19 cellular contexts compared by ENCODE assay signal in genomic region chr11:68977781-68978625, GRCh38. TPM values are rescaled to one million over a fixed set of nuclear protein-coding genes. Genes with fewer than 3 reads are reported as not detected.
DNase-seq lines count a peak whose midpoint lies in the region; ATAC-seq and TF ChIP-seq lines count a peak whose summit lies in the region.
"Had no signal": no experiment of that assay in that cellular context is flagged by ENCODE, and none has a peak within 500 bp of the region (broad histone marks: within the 10 kb centered on the region; RNA-seq: fewer than 3 reads in every experiment).

No MANE protein-coding gene starts in this region.

- H3K4me1 ChIP-seq in neural progenitor cell (no peaks in the 10 kb centered on the region), transverse colon (no peaks in the 10 kb centered on the region), gastroesophageal sphincter (peaks cover 0 to 27% (median 0%) of the 10 kb centered on the region in 3 donors)
- H3K4me1 ChIP-seq: HAP-1 had no signal

- in situ Hi-C loops in transverse colon (cut with MboI; ENCODE audit: low pct_ligation_motif_present in 1 of 4, low pct_unique_long_range_greater_than_20kb in 1 of 4, low sequenced_read_pairs in 3 of 4): no loop called here

- H3K9ac ChIP-seq in neural progenitor cell: no peak overlapping the region

- no peak overlapping the region for H3K4me2 ChIP-seq in neural progenitor cell

- H4K20me1 ChIP-seq in neural progenitor cell (ENCODE audit: low read depth): no peaks in the 10 kb centered on the region

- H3K4me1 Mint-ChIP-seq in activated CD4-positive, alpha-beta memory T cell treated with anti-CD3 and anti-CD28 coated beads for 36 hours (ENCODE audit: low read depth): peaks cover 2% of the 10 kb centered on the region
- peaks cover 2% of the 10 kb centered on the region for H3K4me1 Mint-ChIP-seq in activated CD4-positive, alpha-beta memory T cell treated with anti-CD3 and anti-CD28 coated beads, Interleukin-2, amount 10 ng/mL, durations not matched to agents 7 days and 5 days
- H3K4me1 Mint-ChIP-seq in neural progenitor cell: peaks cover 2% of the 10 kb centered on the region

- H3K27ac ChIP-seq in neural progenitor cell: no peak overlapping the region
- H3K27ac ChIP-seq in transverse colon: no peak overlapping the region
- H3K27ac ChIP-seq in gastroesophageal sphincter: no peak overlapping the region

- 62 to 68% methylated on average over 3 to 14 of the region's 14 CpGs for WGBS in transverse colon (ENCODE audit: low coverage in 1 of 2), 2 donors
- WGBS in gastroesophageal sphincter (ENCODE audit: low coverage in 1 of 2), 2 donors: 77 to 84% methylated on average over 7 to 11 of the region's 14 CpGs

- H3K36me3 ChIP-seq in neural progenitor cell: no peaks in the 10 kb centered on the region
- no peaks in the 10 kb centered on the region for H3K36me3 ChIP-seq in transverse colon
- H3K36me3 ChIP-seq in gastroesophageal sphincter: no peaks in the 10 kb centered on the region
- H3K36me3 ChIP-seq: HAP-1 had no signal

- no peaks in the 10 kb centered on the region for H3K79me2 ChIP-seq in neural progenitor cell (ENCODE audit: low read depth)

- H3K27ac Mint-ChIP-seq in activated CD4-positive, alpha-beta memory T cell treated with anti-CD3 and anti-CD28 coated beads for 36 hours: no peak overlapping the region
- no peak overlapping the region for H3K27ac Mint-ChIP-seq in activated CD4-positive, alpha-beta memory T cell treated with anti-CD3 and anti-CD28 coated beads, Interleukin-2, amount 10 ng/mL, durations not matched to agents 7 days and 5 days
- H3K27ac Mint-ChIP-seq in neural progenitor cell: peak overlapping the region; percentile 86
- H3K27ac Mint-ChIP-seq: IgD-negative memory B cell had no signal

- DNase-seq in activated CD4-positive, alpha-beta memory T cell treated with anti-CD3 and anti-CD28 coated beads for 36 hours: peak; percentile 0
- no peak for DNase-seq in activated CD4-positive, alpha-beta memory T cell treated with anti-CD3 and anti-CD28 coated beads, Interleukin-2, amount 10 ng/mL, durations not matched to agents 7 days and 5 days
- DNase-seq in ecto neural progenitor cell (ENCODE audit: low spot score) (peak; percentile 38), neural progenitor cell (ENCODE audit: low spot score) (no peak), transverse colon (peak; percentile 1), medulla oblongata (ENCODE audit: extremely low spot score) (no peak)
- DNase-seq: 8988T, DMS79 treated with DMSO at 0.1 percent for 48 hours, MM.1S, NCI-H1105, NCI-H1694 treated with DMSO at 0.1 percent for 48 hours, NCI-H345, NCI-H526 treated with DMSO at 0.1 percent for 48 hours had no signal

- CTCF ChIA-PET in activated CD4-positive, alpha-beta memory T cell treated with anti-CD3 and anti-CD28 coated beads for 36 hours (lab: Charles Lee): no interaction called here
- CTCF ChIA-PET in activated CD4-positive, alpha-beta memory T cell treated with anti-CD3 and anti-CD28 coated beads, Interleukin-2, amount 10 ng/mL, durations not matched to agents 7 days and 5 days (lab: Charles Lee): no interaction called here

- no peak overlapping the region for H3K4me3 ChIP-seq in neural progenitor cell
- H3K4me3 ChIP-seq in transverse colon: no peak overlapping the region
- H3K4me3 ChIP-seq in gastroesophageal sphincter: no peak overlapping the region
- H3K4me3 ChIP-seq: HAP-1 had no signal

- no peak overlapping the region for H3K4me3 Mint-ChIP-seq in activated CD4-positive, alpha-beta memory T cell treated with anti-CD3 and anti-CD28 coated beads for 36 hours
- no peak overlapping the region for H3K4me3 Mint-ChIP-seq in activated CD4-positive, alpha-beta memory T cell treated with anti-CD3 and anti-CD28 coated beads, Interleukin-2, amount 10 ng/mL, durations not matched to agents 7 days and 5 days
- no peak overlapping the region for H3K4me3 Mint-ChIP-seq in neural progenitor cell
- H3K4me3 Mint-ChIP-seq: IgD-negative memory B cell had no signal

- no peak overlapping the region for H2AFZ ChIP-seq in neural progenitor cell (replicated peaks)

- ATAC-seq in gastroesophageal sphincter (no peak), HG02973 (IDR thresholded peaks at IDR 0.05; ENCODE audit: unreplicated experiment) (no peak)

- intact Hi-C loops in activated CD4-positive, alpha-beta memory T cell treated with anti-CD3 and anti-CD28 coated beads for 36 hours (cut with micrococcal nuclease): no loop called here
- intact Hi-C loops in transverse colon (cut with DNase I; ENCODE audit: low total_unique reads): no loop called here

- POLR2A ChIA-PET in activated CD4-positive, alpha-beta memory T cell treated with anti-CD3 and anti-CD28 coated beads for 36 hours (lab: Charles Lee): no interaction called here
- POLR2A ChIA-PET in activated CD4-positive, alpha-beta memory T cell treated with anti-CD3 and anti-CD28 coated beads, Interleukin-2, amount 10 ng/mL, durations not matched to agents 7 days and 5 days (lab: Charles Lee): no interaction called here

- TF ChIP-seq POLR2A in transverse colon (IDR thresholded peaks at IDR 0.05) (no peak), gastroesophageal sphincter (IDR thresholded peaks at IDR 0.05) (no peak)

- H3K36me3 Mint-ChIP-seq in activated CD4-positive, alpha-beta memory T cell treated with anti-CD3 and anti-CD28 coated beads for 36 hours: no peaks in the 10 kb centered on the region
- H3K36me3 Mint-ChIP-seq in activated CD4-positive, alpha-beta memory T cell treated with anti-CD3 and anti-CD28 coated beads, Interleukin-2, amount 10 ng/mL, durations not matched to agents 7 days and 5 days (ENCODE audit: low read depth): no peaks in the 10 kb centered on the region
- no peaks in the 10 kb centered on the region for H3K36me3 Mint-ChIP-seq in neural progenitor cell

- no peaks in the 10 kb centered on the region for H3K27me3 ChIP-seq in neural progenitor cell
- peaks cover 6% of the 10 kb centered on the region for H3K27me3 ChIP-seq in transverse colon
- no peaks in the 10 kb centered on the region for H3K27me3 ChIP-seq in gastroesophageal sphincter

- H3F3A ChIP-seq in neural progenitor cell (ENCODE audit: low read depth): no peaks in the 10 kb centered on the region

- TF ChIP-seq CTCF in neural progenitor cell (IDR thresholded peaks at IDR 0.05) (no peak), transverse colon (IDR thresholded peaks at IDR 0.05) (no peak), gastroesophageal sphincter (IDR thresholded peaks at IDR 0.05) (no peak)

- H3K27me3 Mint-ChIP-seq in activated CD4-positive, alpha-beta memory T cell treated with anti-CD3 and anti-CD28 coated beads for 36 hours: no peaks in the 10 kb centered on the region
- H3K27me3 Mint-ChIP-seq in activated CD4-positive, alpha-beta memory T cell treated with anti-CD3 and anti-CD28 coated beads, Interleukin-2, amount 10 ng/mL, durations not matched to agents 7 days and 5 days: peaks cover 4% of the 10 kb centered on the region
- peaks cover 5% of the 10 kb centered on the region for H3K27me3 Mint-ChIP-seq in neural progenitor cell (ENCODE audit: insufficient read depth, low read depth)

- H3K9me3 ChIP-seq in neural progenitor cell (ENCODE audit: low read depth): no peaks in the 10 kb centered on the region
- no peaks in the 10 kb centered on the region for H3K9me3 ChIP-seq in transverse colon
- no peaks in the 10 kb centered on the region for H3K9me3 ChIP-seq in gastroesophageal sphincter

- peaks cover 8% of the 10 kb centered on the region for H3K9me3 Mint-ChIP-seq in activated CD4-positive, alpha-beta memory T cell treated with anti-CD3 and anti-CD28 coated beads for 36 hours
- no peaks in the 10 kb centered on the region for H3K9me3 Mint-ChIP-seq in activated CD4-positive, alpha-beta memory T cell treated with anti-CD3 and anti-CD28 coated beads, Interleukin-2, amount 10 ng/mL, durations not matched to agents 7 days and 5 days
- H3K9me3 Mint-ChIP-seq in neural progenitor cell: peaks cover 4% of the 10 kb centered on the region

- TF ChIP-seq EP300 in transverse colon (IDR thresholded peaks at IDR 0.05; ENCODE audit: low read depth) (no peak), gastroesophageal sphincter (IDR thresholded peaks at IDR 0.05) (no peak)

RNA-seq across cellular contexts. Expression of gene MRGPRD, which starts 2.8 kb away (rescaled TPM):
- not detected for total RNA-seq in activated CD4-positive, alpha-beta memory T cell treated with anti-CD3 and anti-CD28 coated beads for 36 hours
- total RNA-seq in activated CD4-positive, alpha-beta memory T cell treated with anti-CD3 and anti-CD28 coated beads, Interleukin-2, amount 10 ng/mL, durations not matched to agents 7 days and 5 days: not detected
- total RNA-seq in neural progenitor cell (ENCODE audit: low replicate concordance): not detected in 2 replicates
- total RNA-seq in transverse colon: not detected
- 1 to 10 TPM in 2 of 4 donors, not detected in 2; 2.9 to 5.4 TPM for total RNA-seq in gastroesophageal sphincter
- total RNA-seq: G401, HT1080 had no signal

RNA-seq across cellular contexts. Expression of gene MRGPRF, which starts 35.0 kb away (rescaled TPM):
- total RNA-seq in activated CD4-positive, alpha-beta memory T cell treated with anti-CD3 and anti-CD28 coated beads for 36 hours: not detected
- not detected for total RNA-seq in activated CD4-positive, alpha-beta memory T cell treated with anti-CD3 and anti-CD28 coated beads, Interleukin-2, amount 10 ng/mL, durations not matched to agents 7 days and 5 days
- total RNA-seq in neural progenitor cell (ENCODE audit: low replicate concordance) (0.56 and 3.5 TPM in 2 replicates), transverse colon (100 to 1,000 TPM in 1 of 4 donors, 10 to 100 TPM in 3; 17.9 to 119 (median 43.6) TPM), gastroesophageal sphincter (100 to 1,000 TPM in 3 of 4 donors, 10 to 100 TPM in 1; 88.9 to 213 (median 165) TPM)
- total RNA-seq: G401, HT1080 had no signal

Comparison
In these comparisons a context has a peak if more than half of its experiments do, and no peak if none do; other contexts are left out.
1. DNase-seq: peak in activated CD4-positive, alpha-beta memory T cell treated with anti-CD3 and anti-CD28 coated beads for 36 hours (single experiment), ecto neural progenitor cell (single experiment) and transverse colon (single experiment); none in activated CD4-positive, alpha-beta memory T cell treated with anti-CD3 and anti-CD28 coated beads, Interleukin-2, amount 10 ng/mL, durations not matched to agents 7 days and 5 days (single experiment), neural progenitor cell (single experiment) and medulla oblongata (single experiment).